Comparison of ENCODE assay signal across 28 cellular contexts in genomic region chr1:203937678-203938330, GRCh38.
DNase-seq lines count a peak whose midpoint lies in the region; ATAC-seq, FAIRE-seq and TF ChIP-seq lines count a peak whose summit lies in the region.
"Had no signal": no experiment of that assay in that cellular context is flagged by ENCODE, and none has a peak within 500 bp of the region (broad histone marks: within the 10 kb centered on the region; RNA-seq: fewer than 3 reads in every experiment).

No MANE protein-coding gene starts in this region.

- H3K4me3 Mint-ChIP-seq in CD8-positive, alpha-beta T cell: no peak overlapping the region
- H3K4me3 Mint-ChIP-seq: activated T-cell treated with anti-CD3 and anti-CD28 coated beads, Interleukin-2, amount 50 U/mL, for 4 hours; central memory CD8-positive, alpha-beta T cell; stimulated activated naive B cell treated with anti-CD40 and anti-IgM and Interleukin-4, amounts not matched to agents 10 μg/mL and 1 μg/mL and 100 μg/mL, for 72 hours; T-helper 1 cell treated with Interleukin-12 subunit alpha and Interleukin-12 subunit beta and Interleukin-4 antibody, amounts not matched to agents 30 μg/mL and 1 μg/mL, for 36 hours had no signal

- no peak overlapping the region for H3K27ac Mint-ChIP-seq in CD8-positive, alpha-beta T cell
- H3K27ac Mint-ChIP-seq: stimulated activated naive B cell treated with anti-CD40 and anti-IgM and Interleukin-4, amounts not matched to agents 10 μg/mL and 1 μg/mL and 100 μg/mL, for 72 hours; T-helper 1 cell treated with Interleukin-12 subunit alpha and Interleukin-12 subunit beta and Interleukin-4 antibody, amounts not matched to agents 30 μg/mL and 1 μg/mL, for 36 hours had no signal

- H4K20me1 ChIP-seq in PC-3 (ENCODE audit: low read length): no peaks in the 10 kb centered on the region

- H3K9me2 ChIP-seq in PC-3 (replicated peaks; ENCODE audit: low read length): no peaks in the 10 kb centered on the region

- no peak for FAIRE-seq in kidney (lab: Jason Lieb, UNC)
- FAIRE-seq: islet of Langerhans had no signal

- POLR2A ChIA-PET in HEK293 (lab: Yijun Ruan, JAX) (no interaction called here), PC-3 (lab: Charles Lee; ENCODE audit: unreplicated experiment) (no interaction called here)
- POLR2A ChIA-PET in CD8-positive, alpha-beta T cell (lab: Charles Lee): no interaction called here

- CTCF ChIA-PET in HEK293 (lab: Yijun Ruan, JAX): no interaction called here
- CTCF ChIA-PET in PC-3 (lab: Charles Lee): no interaction called here
- CTCF ChIA-PET in CD8-positive, alpha-beta T cell (lab: Charles Lee): no interaction called here

- no TSS peak for BruUV-seq in PC-3 (replicated peaks; lab: Mats Ljungman, UMichigan)

- intact Hi-C loops in PC-3 (cut with micrococcal nuclease) (no loop called here), kidney (cut with DNase I) (no loop called here)
- intact Hi-C loops in CD8-positive, alpha-beta T cell (cut with DNase I, micrococcal nuclease): no loop called here

- ATAC-seq in PC-3 (no peak), GM18907 (IDR thresholded peaks at IDR 0.05; ENCODE audit: unreplicated experiment) (no peak)
- ATAC-seq in CD8-positive, alpha-beta T cell: no peak
- ATAC-seq: activated T-cell treated with anti-CD3 and anti-CD28 coated beads, Interleukin-2, amount 50 U/mL, for 4 hours; psoas muscle; stimulated activated naive B cell treated with anti-CD40 and anti-IgM and Interleukin-4, amounts not matched to agents 10 μg/mL and 1 μg/mL and 100 μg/mL, for 72 hours had no signal

- H3K4me3 ChIP-seq in HEK293 (ENCODE audit: low read depth, low read length): no peak overlapping the region
- no peak overlapping the region for H3K4me3 ChIP-seq in PC-3 (ENCODE audit: low read length)
- H3K4me3 ChIP-seq in CD8-positive, alpha-beta T cell (ENCODE audit: low read depth, low read length): no peak overlapping the region
- H3K4me3 ChIP-seq in kidney (ENCODE audit: low read length in 2 of 2): no peak overlapping the region
- H3K4me3 ChIP-seq: HAP-1, left ventricle myocardium inferior, psoas muscle, sigmoid colon, SK-N-MC, suprapubic skin had no signal

- no peak overlapping the region for H3K27ac ChIP-seq in HEK293 (ENCODE audit: extremely low read depth, low read depth, low read length)
- H3K27ac ChIP-seq in PC-3 (ENCODE audit: low read length): no peak overlapping the region
- no peak overlapping the region for H3K27ac ChIP-seq in CD8-positive, alpha-beta T cell (ENCODE audit: low read depth, low read length)
- H3K27ac ChIP-seq in kidney (ENCODE audit: low read depth in 2 of 2, low read length in 2 of 2): no peak overlapping the region
- H3K27ac ChIP-seq: left ventricle myocardium inferior, psoas muscle, RWPE1, sigmoid colon, SK-N-MC, suprapubic skin had no signal

- H3K9me3 ChIP-seq in HEK293 (ENCODE audit: control insufficient read depth, insufficient read depth, low read depth, low read length): no peaks in the 10 kb centered on the region
- H3K9me3 ChIP-seq in PC-3 (ENCODE audit: low read length): no peaks in the 10 kb centered on the region
- no peaks in the 10 kb centered on the region for H3K9me3 ChIP-seq in CD8-positive, alpha-beta T cell (ENCODE audit: low read length)
- no peaks in the 10 kb centered on the region for H3K9me3 ChIP-seq in kidney (ENCODE audit: control insufficient read depth in 1 of 2, low read length in 2 of 2)
- H3K9me3 ChIP-seq: BE2C, HAP-1, left ventricle myocardium inferior, psoas muscle, sigmoid colon, suprapubic skin had no signal

- H3K36me3 Mint-ChIP-seq in CD8-positive, alpha-beta T cell: no peaks in the 10 kb centered on the region
- H3K36me3 Mint-ChIP-seq: stimulated activated naive B cell treated with anti-CD40 and anti-IgM and Interleukin-4, amounts not matched to agents 10 μg/mL and 1 μg/mL and 100 μg/mL, for 72 hours had no signal

- peaks cover 1% of the 10 kb centered on the region for H3K4me1 Mint-ChIP-seq in CD8-positive, alpha-beta T cell (ENCODE audit: low read depth)
- H3K4me1 Mint-ChIP-seq: central memory CD8-positive, alpha-beta T cell; stimulated activated naive B cell treated with anti-CD40 and anti-IgM and Interleukin-4, amounts not matched to agents 10 μg/mL and 1 μg/mL and 100 μg/mL, for 72 hours had no signal

- no peaks in the 10 kb centered on the region for H3F3A ChIP-seq in PC-3 (ENCODE audit: low read length, unreplicated experiment)

- H3K4me2 ChIP-seq in PC-3 (ENCODE audit: low read length): no peak overlapping the region

- no peak for TF ChIP-seq CTCF in HEK293 (tag by site-specific recombination; IDR thresholded peaks at IDR 0.05)
- no peak for TF ChIP-seq CTCF in PC-3 (conservative IDR thresholded peaks at IDR 0.05; ENCODE audit: low read depth, low read length)
- no peak for TF ChIP-seq CTCF in CD8-positive, alpha-beta T cell (IDR thresholded peaks at IDR 0.05)
- no peak for TF ChIP-seq CTCF in kidney (IDR thresholded peaks at IDR 0.05; ENCODE audit: borderline replicate concordance, extremely low read depth, insufficient read depth)

- H2AFZ ChIP-seq in PC-3 (ENCODE audit: low read length): no peak overlapping the region

- H3K9me3 Mint-ChIP-seq in CD8-positive, alpha-beta T cell: no peaks in the 10 kb centered on the region
- H3K9me3 Mint-ChIP-seq: activated T-cell treated with anti-CD3 and anti-CD28 coated beads, Interleukin-2, amount 50 U/mL, for 4 hours; central memory CD8-positive, alpha-beta T cell; stimulated activated naive B cell treated with anti-CD40 and anti-IgM and Interleukin-4, amounts not matched to agents 10 μg/mL and 1 μg/mL and 100 μg/mL, for 72 hours; T-helper 1 cell treated with Interleukin-12 subunit alpha and Interleukin-12 subunit beta and Interleukin-4 antibody, amounts not matched to agents 30 μg/mL and 1 μg/mL, for 36 hours had no signal

- no peaks in the 10 kb centered on the region for H3K79me2 ChIP-seq in PC-3 (ENCODE audit: low read length)

- H3K27me3 ChIP-seq in PC-3 (ENCODE audit: low read length): no peaks in the 10 kb centered on the region
- H3K27me3 ChIP-seq in CD8-positive, alpha-beta T cell (ENCODE audit: insufficient read depth, low read length): no peaks in the 10 kb centered on the region
- H3K27me3 ChIP-seq: sigmoid colon, suprapubic skin had no signal

- H3K36me3 ChIP-seq in HEK293 (ENCODE audit: control insufficient read depth in 2 of 2, insufficient read depth in 1 of 2, low read length in 2 of 2): no peaks in the 10 kb centered on the region
- no peaks in the 10 kb centered on the region for H3K36me3 ChIP-seq in PC-3 (ENCODE audit: low read depth, low read length)
- no peaks in the 10 kb centered on the region for H3K36me3 ChIP-seq in CD8-positive, alpha-beta T cell (ENCODE audit: insufficient read depth, low read length)
- no peaks in the 10 kb centered on the region for H3K36me3 ChIP-seq in kidney (ENCODE audit: control insufficient read depth in 1 of 2, insufficient read depth in 2 of 2, low read length in 2 of 2)
- H3K36me3 ChIP-seq: BE2C, HAP-1, left ventricle myocardium inferior, sigmoid colon, suprapubic skin had no signal

- H3K27me3 Mint-ChIP-seq in CD8-positive, alpha-beta T cell (ENCODE audit: low read depth): peaks cover 11% of the 10 kb centered on the region

- H3K4me1 ChIP-seq in HEK293 (ENCODE audit: control insufficient read depth, insufficient read depth, low read length): no peaks in the 10 kb centered on the region
- H3K4me1 ChIP-seq in PC-3 (ENCODE audit: insufficient read depth, low read length): peaks cover 14% of the 10 kb centered on the region
- H3K4me1 ChIP-seq in CD8-positive, alpha-beta T cell (ENCODE audit: insufficient read depth, low read length): no peaks in the 10 kb centered on the region
- H3K4me1 ChIP-seq in kidney (ENCODE audit: control insufficient read depth in 1 of 2, insufficient read depth in 1 of 2, low read depth in 1 of 2, low read length in 2 of 2): no peaks in the 10 kb centered on the region
- H3K4me1 ChIP-seq: BE2C, HAP-1, psoas muscle, sigmoid colon, suprapubic skin had no signal

- H3K9ac ChIP-seq in PC-3 (ENCODE audit: low read length) (no peak overlapping the region), kidney (ENCODE audit: low read length in 2 of 2) (no peak overlapping the region)

- DNase-seq in AG20443 (ENCODE audit: low spot score): peak; percentile 14
- peak; percentile 73 for DNase-seq in MV-4-11 (lab: John Stamatoyannopoulos, UW)
- peak; percentile 52 for DNase-seq in OCI-M1 (lab: John Stamatoyannopoulos, UW)
- no peak for DNase-seq in PC-3
- no peak for DNase-seq in CD8-positive, alpha-beta T cell
- no peak for DNase-seq in kidney
- DNase-seq: activated CD8-positive, alpha-beta memory T cell treated with anti-CD3 and anti-CD28 coated beads for 24 hours; activated T-cell treated with anti-CD3 and anti-CD28 coated beads, Interleukin-2, amount 50 U/mL, for 4 hours; BE2C; COR-L47; dermis blood vessel endothelial cell; Kasumi-1; left ventricle myocardium inferior; NCI-H446; NK-92 treated with Interleukin-12 subunit alpha and Interleukin-12 subunit beta, amount 100 ng/mL, for 24 hours; nucleus accumbens; psoas muscle; sigmoid colon; stimulated activated naive B cell treated with anti-CD40 and anti-IgM and Interleukin-4, amounts not matched to agents 10 μg/mL and 1 μg/mL and 100 μg/mL, for 72 hours had no signal

TF ChIP-seq in HEK293, 187 proteins besides CTCF, POLR2A, EP300 and RAD21 (continues in another document):
- no peak for TF ChIP-seq ZBTB20 (tag by site-specific recombination; IDR thresholded peaks at IDR 0.05)
- TF ChIP-seq PRDM1 (tag by site-specific recombination; IDR thresholded peaks at IDR 0.05): peak; percentile 99
- TF ChIP-seq ZNF274 (IDR thresholded peaks at IDR 0.05; ENCODE audit: low read length): no peak
- no peak for TF ChIP-seq ZNF274 (tag by site-specific recombination; IDR thresholded peaks at IDR 0.05; ENCODE audit: borderline replicate concordance)
- TF ChIP-seq ZXDB (tag by site-specific recombination; IDR thresholded peaks at IDR 0.05): no peak
- TF ChIP-seq ZNF18 (tag by site-specific recombination; IDR thresholded peaks at IDR 0.05): peak; percentile 92
- TF ChIP-seq ZNF366 (tag by site-specific recombination; conservative IDR thresholded peaks at IDR 0.05): peak; percentile 97

Comparison
In these comparisons a context has a peak if more than half of its experiments do, and no peak if none do; other contexts are left out.
1. DNase-seq: peak in AG20443 (single experiment), MV-4-11 (single experiment) and OCI-M1 (single experiment); none in PC-3 (single experiment), CD8-positive, alpha-beta T cell (0 of 7) and kidney (single experiment).